1 cellular context compared by ENCODE assay signal in the genomic region with DNA sequence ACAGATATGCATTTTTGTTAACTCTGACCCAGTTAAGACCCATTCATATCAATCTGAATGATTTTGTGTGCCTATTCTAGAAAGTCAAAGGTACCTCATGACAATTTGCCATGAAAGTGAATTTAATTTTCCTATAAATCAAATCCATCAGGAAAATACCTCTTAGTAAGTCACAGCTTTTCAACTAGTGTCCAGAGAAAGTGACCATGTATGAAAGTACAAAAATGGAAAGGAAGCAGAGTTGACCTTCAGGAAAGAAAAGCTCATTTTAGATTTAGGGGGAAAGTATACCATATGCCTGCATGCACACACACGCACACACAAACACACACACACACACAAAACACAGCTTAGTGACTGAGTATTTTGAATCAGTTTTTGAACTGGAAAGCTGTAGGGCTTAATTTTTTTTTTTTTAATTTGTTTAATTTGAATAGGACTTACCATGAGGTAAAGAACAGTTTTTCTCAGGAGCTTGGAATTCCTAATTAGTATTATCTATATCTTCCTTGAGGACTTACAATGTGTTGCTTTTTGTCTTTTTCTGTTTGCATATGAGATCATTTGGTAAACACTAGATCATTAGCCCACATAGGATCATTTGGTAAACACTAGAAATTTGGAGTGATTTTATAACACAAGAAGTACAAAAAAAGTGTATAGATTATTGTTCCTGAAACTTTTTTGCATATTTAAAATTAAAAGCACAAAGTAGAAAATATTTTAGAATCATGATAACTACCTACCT.
TF ChIP-seq lines count a peak whose summit lies in the region.

No MANE protein-coding gene starts in this region.

TF ChIP-seq in HEK293, 187 proteins besides CTCF, POLR2A, EP300 and RAD21 (continued from another document):
- TF ChIP-seq ZNF544 (tag by site-specific recombination; IDR thresholded peaks at IDR 0.05), result no peak
- peak; percentile 48; the same call in 1 of the 2 replicates for TF ChIP-seq ZEB2 (tag by site-specific recombination; IDR thresholded peaks at IDR 0.05)
- no peak for TF ChIP-seq ZNF530 (tag by site-specific recombination; IDR thresholded peaks at IDR 0.05; ENCODE audit: low read depth)
- TF ChIP-seq, protein P1, sequence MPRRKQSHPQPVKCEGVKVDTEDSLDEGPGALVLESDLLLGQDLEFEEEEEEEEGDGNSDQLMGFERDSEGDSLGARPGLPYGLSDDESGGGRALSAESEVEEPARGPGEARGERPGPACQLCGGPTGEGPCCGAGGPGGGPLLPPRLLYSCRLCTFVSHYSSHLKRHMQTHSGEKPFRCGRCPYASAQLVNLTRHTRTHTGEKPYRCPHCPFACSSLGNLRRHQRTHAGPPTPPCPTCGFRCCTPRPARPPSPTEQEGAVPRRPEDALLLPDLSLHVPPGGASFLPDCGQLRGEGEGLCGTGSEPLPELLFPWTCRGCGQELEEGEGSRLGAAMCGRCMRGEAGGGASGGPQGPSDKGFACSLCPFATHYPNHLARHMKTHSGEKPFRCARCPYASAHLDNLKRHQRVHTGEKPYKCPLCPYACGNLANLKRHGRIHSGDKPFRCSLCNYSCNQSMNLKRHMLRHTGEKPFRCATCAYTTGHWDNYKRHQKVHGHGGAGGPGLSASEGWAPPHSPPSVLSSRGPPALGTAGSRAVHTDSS (tag by site-specific recombination; IDR thresholded peaks at IDR 0.05), result no peak
- no peak for TF ChIP-seq ZBTB7A (tag by site-specific recombination; IDR thresholded peaks at IDR 0.05; ENCODE audit: low read depth)
- no peak for TF ChIP-seq ZNF423 (tag by site-specific recombination; IDR thresholded peaks at IDR 0.05)
